ENCODE assay signal across 8 cellular contexts in genomic region chr10:35271835-35272165, GRCh38.
DNase-seq lines count a peak whose midpoint lies in the region; ATAC-seq, FAIRE-seq and TF ChIP-seq lines count a peak whose summit lies in the region.
"Not testable (repeated sequence)": the region's sequence is repeated elsewhere in the genome, so short reads cannot be mapped to it uniquely, and the experiment has no call there.

No MANE protein-coding gene starts in this region.

- 75% methylated on average over 4 of the region's 4 CpGs for WGBS in GM12878 (ENCODE audit: insufficient coverage, insufficient replicate concordance, low lambda C conversion rate, missing lambda C conversion rate)

- not testable (repeated sequence) for H3K27me3 ChIP-seq in BLaER1; HUES48 (ENCODE audit: control insufficient read depth, insufficient read depth, low read length); GM12878 (replicated peaks in 1 of 2; ENCODE audit: control insufficient read depth in 2 of 2, insufficient read depth in 2 of 2, low read length in 1 of 2)

- not testable (repeated sequence) for TF ChIP-seq CTCF in GM12878 (IDR thresholded peaks at IDR 0.05 in 2 of 3, conservative IDR thresholded peaks at IDR 0.05 in 1 of 3; ENCODE audit: control insufficient read depth in 2 of 3, extremely low read depth in 1 of 3, insufficient read depth in 1 of 3, low read depth in 3 of 3, low read length in 3 of 3); glutamatergic neuron (IDR thresholded peaks at IDR 0.05; ENCODE audit: partially characterized antibody, unreplicated experiment); nephron progenitor cell (IDR thresholded peaks at IDR 0.05)

- not testable (repeated sequence) for FAIRE-seq in GM12878 (lab: Jason Lieb, UNC)

- not testable (repeated sequence) for H3K79me2 ChIP-seq in GM12878 (ENCODE audit: control insufficient read depth, insufficient read depth, low read length)

- H3K9me3 ChIP-seq in BLaER1 = peaks cover 45% of the 10 kb centered on the region
- not testable (repeated sequence) for H3K9me3 ChIP-seq in HUES48 (ENCODE audit: control insufficient read depth, insufficient read depth, low read length); GM12878 (replicated peaks; ENCODE audit: control insufficient read depth, insufficient read depth, low read length)

- H3K4me2 ChIP-seq in BLaER1 = peak overlapping the region; percentile 69
- H3K4me2 ChIP-seq in GM12878 (ENCODE audit: control insufficient read depth, insufficient read depth) = not testable (repeated sequence)

- TF ChIP-seq POLR2A in GM12878 (IDR thresholded peaks at IDR 0.05; ENCODE audit: low read depth, low read length) = not testable (repeated sequence)

- H3K4me1 ChIP-seq in BLaER1 = peaks cover 51% of the 10 kb centered on the region
- not testable (repeated sequence) for H3K4me1 ChIP-seq in HUES48 (ENCODE audit: control insufficient read depth, insufficient read depth, low read length); GM12878 (ENCODE audit: control insufficient read depth, insufficient read depth, low read length)

- RAD21 ChIA-PET in GM12878 (lab: Charles Lee; ENCODE audit: unreplicated experiment) = interaction anchor here (1.4 to 1.6 kb wide), 2 partner anchors 29 to 79 kb away, joined by 5 to 8 read pairs; no protein-coding TSS in a partner anchor

- ATAC-seq in GM12878 = peak; percentile 31; the same call in 2 of the 3 replicates

- H3K27ac Mint-ChIP-seq in glutamatergic neuron (ENCODE audit: unreplicated experiment) = peak overlapping the region; percentile 96
- peak overlapping the region; percentile 99 for H3K27ac Mint-ChIP-seq in nephron progenitor cell
- peak overlapping the region; percentile 26 for H3K27ac Mint-ChIP-seq in stimulated activated naive CD8-positive, alpha-beta T cell treated with anti-CD3 and anti-CD28 coated beads, Interleukin-15, Interleukin-2, amounts not matched to agents 100 ng/mL and 50 ng/mL, for 24 hours

- POLR2A ChIA-PET in GM12878 (lab: Charles Lee) = interaction anchor here (0.9 kb wide), 1 partner anchor 69 kb away, joined by 3 read pairs; no protein-coding TSS in a partner anchor

- H2AFZ ChIP-seq in GM12878 (ENCODE audit: control insufficient read depth, low read depth, low read length) = not testable (repeated sequence)

- H3K4me3 Mint-ChIP-seq in glutamatergic neuron (ENCODE audit: unreplicated experiment) (peak overlapping the region; percentile 58), nephron progenitor cell (peak overlapping the region; percentile 62)
- not testable (repeated sequence) for H3K4me3 Mint-ChIP-seq in stimulated activated naive CD8-positive, alpha-beta T cell treated with anti-CD3 and anti-CD28 coated beads, Interleukin-15, Interleukin-2, amounts not matched to agents 100 ng/mL and 50 ng/mL, for 24 hours

- not testable (repeated sequence) for H3K36me3 ChIP-seq in BLaER1; HUES48 (ENCODE audit: control insufficient read depth, insufficient read depth, low read length); GM12878 (ENCODE audit: control insufficient read depth in 2 of 2, insufficient read depth in 2 of 2, low read length in 1 of 2)

- peaks cover 36% of the 10 kb centered on the region for H3K9me3 Mint-ChIP-seq in glutamatergic neuron (ENCODE audit: unreplicated experiment)
- H3K9me3 Mint-ChIP-seq in nephron progenitor cell; stimulated activated naive CD8-positive, alpha-beta T cell treated with anti-CD3 and anti-CD28 coated beads, Interleukin-15, Interleukin-2, amounts not matched to agents 100 ng/mL and 50 ng/mL, for 24 hours: not testable (repeated sequence)

- not testable (repeated sequence) for H4K20me1 ChIP-seq in BLaER1; GM12878 (ENCODE audit: control insufficient read depth, insufficient read depth)

- not testable (repeated sequence) for TF ChIP-seq RAD21 in GM12878 (IDR thresholded peaks at IDR 0.05; ENCODE audit: insufficient read depth, low read depth, low read length)

- peaks cover 18% of the 10 kb centered on the region for H3K27me3 Mint-ChIP-seq in glutamatergic neuron (ENCODE audit: unreplicated experiment)
- not testable (repeated sequence) for H3K27me3 Mint-ChIP-seq in nephron progenitor cell (ENCODE audit: low read depth, poor library complexity); stimulated activated naive CD8-positive, alpha-beta T cell treated with anti-CD3 and anti-CD28 coated beads, Interleukin-15, Interleukin-2, amounts not matched to agents 100 ng/mL and 50 ng/mL, for 24 hours

- intact Hi-C loops in GM12878 (cut with micrococcal nuclease; ENCODE audit: unreplicated experiment) = not testable (repeated sequence)

- peak; percentile 72 for DNase-seq in NCI-H1436 treated with DMSO at 0.1 percent for 48 hours (lab: John Stamatoyannopoulos, UW)
- DNase-seq in NCI-H2227 treated with DMSO at 0.1 percent for 48 hours (lab: John Stamatoyannopoulos, UW) = peak; percentile 9
- DNase-seq in GM12878 (ENCODE audit: low read depth, low spot score); glutamatergic neuron: not testable (repeated sequence)
- peak; percentile 14 for DNase-seq in nephron progenitor cell

- H3K4me1 Mint-ChIP-seq in glutamatergic neuron (ENCODE audit: low read depth, unreplicated experiment) (peaks cover 42% of the 10 kb centered on the region), nephron progenitor cell (peaks cover 45% of the 10 kb centered on the region)
- H3K4me1 Mint-ChIP-seq in stimulated activated naive CD8-positive, alpha-beta T cell treated with anti-CD3 and anti-CD28 coated beads, Interleukin-15, Interleukin-2, amounts not matched to agents 100 ng/mL and 50 ng/mL, for 24 hours (ENCODE audit: low read depth) = peaks cover 21% of the 10 kb centered on the region

- not testable (repeated sequence) for H3K36me3 Mint-ChIP-seq in glutamatergic neuron (ENCODE audit: unreplicated experiment); nephron progenitor cell (ENCODE audit: low read depth); stimulated activated naive CD8-positive, alpha-beta T cell treated with anti-CD3 and anti-CD28 coated beads, Interleukin-15, Interleukin-2, amounts not matched to agents 100 ng/mL and 50 ng/mL, for 24 hours (ENCODE audit: low read depth)

- not testable (repeated sequence) for H3K4me3 ChIP-seq in BLaER1; HUES48 (ENCODE audit: low read depth, low read length); GM12878

- SMC1A ChIA-PET in GM12878 (lab: Charles Lee; ENCODE audit: uncharacterized antibody, unreplicated experiment) = not testable (repeated sequence)

- in situ Hi-C loops in GM12878 (cut with MboI) = not testable (repeated sequence)

- H3K27ac ChIP-seq in BLaER1 = peak overlapping the region; percentile 76
- H3K27ac ChIP-seq in HUES48 (ENCODE audit: low read depth, low read length) = peak overlapping the region; percentile 35
- H3K27ac ChIP-seq in GM12878 (ENCODE audit: control insufficient read depth, insufficient read depth) = not testable (repeated sequence)

- CTCF ChIA-PET in GM12878 (lab: Yijun Ruan, JAX) = interaction anchor here (0.6 to 1.1 kb wide), 3 partner anchors 21 to 308 kb away, joined by 3 read pairs; no protein-coding TSS in a partner anchor

- TF ChIP-seq EP300 in GM12878 (IDR thresholded peaks at IDR 0.05; ENCODE audit: borderline replicate concordance in 1 of 2, control insufficient read depth in 1 of 2, low read depth in 2 of 2, low read length in 2 of 2) = not testable (repeated sequence)

- not testable (repeated sequence) for H3K9ac ChIP-seq in BLaER1; HUES48 (ENCODE audit: low read depth, low read length); GM12878 (ENCODE audit: control insufficient read depth, insufficient read depth, low read length)

- not testable (repeated sequence) for BruUV-seq in GM12878 (replicated peaks; lab: Mats Ljungman, UMichigan)

Comparison
In these comparisons a context has a peak if more than half of its experiments do, and no peak if none do; other contexts are left out.
1. H3K27ac Mint-ChIP-seq: peak in every context shown above with its lines; median percentile 99 in nephron progenitor cell; 96 in glutamatergic neuron; 26 in stimulated activated naive CD8-positive, alpha-beta T cell treated with anti-CD3 and anti-CD28 coated beads, Interleukin-15, Interleukin-2, amounts not matched to agents 100 ng/mL and 50 ng/mL, for 24 hours.